In the genomic region with DNA sequence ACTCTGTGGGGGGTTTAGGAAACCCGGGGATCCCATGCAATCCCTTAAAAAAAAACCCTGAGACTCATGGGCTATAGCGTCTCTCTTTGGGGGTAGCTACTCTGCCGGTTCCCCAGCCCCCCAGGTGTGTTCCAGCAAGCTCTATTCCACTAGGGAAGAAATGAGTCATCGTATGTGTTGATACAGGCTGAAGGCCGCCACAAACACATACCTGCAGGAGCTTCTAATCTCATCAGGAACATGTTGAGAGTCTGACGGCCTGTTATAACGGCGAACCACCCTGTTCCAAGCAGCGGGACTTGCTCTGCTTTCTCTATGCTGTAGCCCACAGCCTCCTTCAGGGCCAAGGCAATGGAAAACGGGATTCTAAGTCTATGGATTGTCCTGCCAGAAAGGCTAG, we compare ENCODE assay signal across 18 cellular contexts. TPM values are rescaled to one million over a fixed set of nuclear protein-coding genes. Genes with fewer than 3 reads are reported as not detected.
DNase-seq lines count a peak whose midpoint lies in the region; ATAC-seq, FAIRE-seq and TF ChIP-seq lines count a peak whose summit lies in the region.
"Had no signal": no experiment of that assay in that cellular context is flagged by ENCODE, and none has a peak within 500 bp of the region (broad histone marks: within the 10 kb centered on the region; RNA-seq: fewer than 3 reads in every experiment).

No MANE protein-coding gene starts in this region.

- no peak overlapping the region for H3K4me3 Mint-ChIP-seq in CD14-positive monocyte
- H3K4me3 Mint-ChIP-seq: brain, memory B cell had no signal

- no peaks in the 10 kb centered on the region for H3K9me3 Mint-ChIP-seq in CD14-positive monocyte
- H3K9me3 Mint-ChIP-seq: activated T-helper 2 cell treated with anti-CD3 and anti-CD28 coated beads, Interferon-gamma antibody, Interleukin-2, Interleukin-4, amounts not matched to agents 10 μg/mL and 5 μg/mL and 100 μg/mL, durations not matched to agents 14 hours and 24 hours and 36 hours; memory B cell had no signal

- H3K9me3 ChIP-seq in esophagus muscularis mucosa (no peaks in the 10 kb centered on the region), small intestine (ENCODE audit: control insufficient read depth, low read depth) (no peaks in the 10 kb centered on the region)

- CTCF ChIA-PET in RWPE1 (lab: Yijun Ruan, JAX) = interaction anchor here (0.7 to 5.3 kb wide), 6 partner anchors 141 to 527 kb away, joined by 3 to 38 read pairs (median 4); no protein-coding TSS in a partner anchor

- whole genome bisulfite sequencing in esophagus muscularis mucosa = 88% methylated on average over 10 of the region's 10 CpGs
- 16 to 59% (median 24%) methylated on average over 10 of the region's 10 CpGs for WGBS in small intestine, 3 donors

- peak; percentile 24 for DNase-seq in H7
- DNase-seq in RWPE1 (ENCODE audit: low spot score) = peak; percentile 73
- peak; percentile 86 for DNase-seq in esophagus muscularis mucosa (ENCODE audit: extremely low spot score)
- DNase-seq in small intestine = peak; percentile 77
- DNase-seq in CD14-positive monocyte (ENCODE audit: low spot score) = no peak
- no peak for DNase-seq in iPS-NIHi7 (ENCODE audit: extremely low spot score)
- DNase-seq: activated CD4-positive, CD25-positive, alpha-beta regulatory T cell treated with anti-CD3 and anti-CD28 coated beads, Interleukin-2, amount 50 U/mL, for 72 hours; hippocampal formation; NCI-H2107; stimulated activated naive CD4-positive, alpha-beta T cell treated with Interleukin-2 at 50 U/mL for 16 hours had no signal

- H3K36me3 ChIP-seq in H7 (replicated peaks; ENCODE audit: control insufficient read depth, insufficient read depth, low read length) (no peaks in the 10 kb centered on the region), esophagus muscularis mucosa (no peaks in the 10 kb centered on the region), small intestine (ENCODE audit: control insufficient read depth in 2 of 2, insufficient read depth in 2 of 2, low read length in 2 of 2) (no peaks in the 10 kb centered on the region)

- TF ChIP-seq CTCF in RWPE1 (conservative IDR thresholded peaks at IDR 0.05; ENCODE audit: low read depth) = no peak
- TF ChIP-seq CTCF in esophagus muscularis mucosa (IDR thresholded peaks at IDR 0.05) = no peak
- no peak for TF ChIP-seq CTCF in CD14-positive monocyte (IDR thresholded peaks at IDR 0.05)

- peak overlapping the region; percentile 100 for H3K27ac ChIP-seq in RWPE1
- H3K27ac ChIP-seq in esophagus muscularis mucosa (replicated peaks in 1 of 4) = no peak overlapping the region
- no peak overlapping the region for H3K27ac ChIP-seq in small intestine (ENCODE audit: low read depth in 1 of 2, low read length in 1 of 2)
- H3K27ac ChIP-seq: parathyroid adenoma had no signal

- ATAC-seq in GM19467 (IDR thresholded peaks at IDR 0.05; ENCODE audit: unreplicated experiment) (no peak), GM18870 (IDR thresholded peaks at IDR 0.05; ENCODE audit: unreplicated experiment) (no peak)

- H3K4me1 ChIP-seq in esophagus muscularis mucosa = peaks cover 0 to 7% (median 0%) of the 10 kb centered on the region in 4 donors
- peaks cover 0 to 2% of the 10 kb centered on the region in 2 donors for H3K4me1 ChIP-seq in small intestine (ENCODE audit: control insufficient read depth in 2 of 2, insufficient read depth in 1 of 2, low read depth in 1 of 2, low read length in 1 of 2)
- H3K4me1 ChIP-seq: parathyroid adenoma had no signal

- no peaks in the 10 kb centered on the region for H3K4me1 Mint-ChIP-seq in CD14-positive monocyte
- H3K4me1 Mint-ChIP-seq: memory B cell had no signal

- TF ChIP-seq EP300 in esophagus muscularis mucosa (IDR thresholded peaks at IDR 0.05) = no peak

- no peak overlapping the region for H3K27ac Mint-ChIP-seq in CD14-positive monocyte
- H3K27ac Mint-ChIP-seq: activated T-helper 2 cell treated with anti-CD3 and anti-CD28 coated beads, Interferon-gamma antibody, Interleukin-2, Interleukin-4, amounts not matched to agents 10 μg/mL and 5 μg/mL and 100 μg/mL, durations not matched to agents 14 hours and 24 hours and 36 hours; memory B cell had no signal

- H3K4me3 ChIP-seq in H7 (ENCODE audit: insufficient read depth, low read depth, low read length) (no peak overlapping the region), esophagus muscularis mucosa (no peak overlapping the region), small intestine (ENCODE audit: low read depth in 1 of 2, low read length in 2 of 2) (no peak overlapping the region)

- H3K27me3 Mint-ChIP-seq in CD14-positive monocyte (ENCODE audit: low read depth in 3 of 3) = peaks cover 3 to 10% (median 6%) of the 10 kb centered on the region in 3 donors

- H3K36me3 Mint-ChIP-seq in CD14-positive monocyte = no peaks in the 10 kb centered on the region
- H3K36me3 Mint-ChIP-seq: brain, memory B cell had no signal

- H3K27me3 ChIP-seq in H7 (ENCODE audit: control insufficient read depth, insufficient read depth, low read length) (no peaks in the 10 kb centered on the region), esophagus muscularis mucosa (peaks cover 0 to 6% (median 0%) of the 10 kb centered on the region in 4 donors), small intestine (ENCODE audit: control insufficient read depth in 2 of 2, insufficient read depth in 2 of 2, low read length in 2 of 2) (peaks cover 0 to 3% of the 10 kb centered on the region in 2 donors)

- intact Hi-C loops in esophagus muscularis mucosa (cut with DNase I) = no loop called here
- intact Hi-C loops in CD14-positive monocyte (cut with micrococcal nuclease) = no loop called here

- POLR2A ChIA-PET in RWPE1 (lab: Yijun Ruan, JAX; ENCODE audit: low non-redundant PET) = interaction anchor here (0.6 to 1.1 kb wide), 3 partner anchors 28 to 78 kb away, joined by 4 to 8 read pairs (median 4); a partner anchor contains a TSS

- FAIRE-seq in small intestine (lab: Jason Lieb, UNC) = no peak
- FAIRE-seq: endothelial cell of umbilical vein had no signal

- TF ChIP-seq POLR2A in esophagus muscularis mucosa (IDR thresholded peaks at IDR 0.05; ENCODE audit: low read depth) = no peak

RNA-seq across cellular contexts. Expression of a gene that starts 1.0 kb away (rescaled TPM):
- total RNA-seq in H7 (2014; rRNA removed; shearing (Covaris generic)) = not detected in 2 replicates
- total RNA-seq in esophagus muscularis mucosa = 1 to 10 TPM in 1 of 4 donors, under 1 TPM in 1, not detected in 2; 0.46 to 1.2 TPM
- 1 to 10 TPM in 2 of 3 donors, under 1 TPM in 1; 0.79 to 6.5 (median 5.6) TPM for polyA plus RNA-seq in small intestine
- polyA plus RNA-seq in CD14-positive monocyte = not detected
- total RNA-seq: activated T-helper 2 cell treated with anti-CD3 and anti-CD28 coated beads, Interferon-gamma antibody, Interleukin-2, Interleukin-4, amounts not matched to agents 10 μg/mL and 5 μg/mL and 100 μg/mL, durations not matched to agents 14 hours and 24 hours and 36 hours; T-helper 1 cell treated with Interleukin-12 subunit alpha and Interleukin-12 subunit beta and Interleukin-4 antibody, amounts not matched to agents 30 ng/mL and 1 ng/mL, for 36 hours had no signal

RNA-seq across cellular contexts. Expression of a gene that starts 28.1 kb away (rescaled TPM):
- not detected in 2 replicates for total RNA-seq in H7 (2014; rRNA removed; shearing (Covaris generic))
- 1 to 10 TPM in 1 of 4 donors, not detected in 3; 5.4 TPM for total RNA-seq in esophagus muscularis mucosa
- polyA plus RNA-seq in small intestine = 1 to 10 TPM in 2 of 3 donors, under 1 TPM in 1; 0.13 to 6.7 (median 3.2) TPM
- polyA plus RNA-seq in CD14-positive monocyte = not detected
- total RNA-seq: activated T-helper 2 cell treated with anti-CD3 and anti-CD28 coated beads, Interferon-gamma antibody, Interleukin-2, Interleukin-4, amounts not matched to agents 10 μg/mL and 5 μg/mL and 100 μg/mL, durations not matched to agents 14 hours and 24 hours and 36 hours; T-helper 1 cell treated with Interleukin-12 subunit alpha and Interleukin-12 subunit beta and Interleukin-4 antibody, amounts not matched to agents 30 ng/mL and 1 ng/mL, for 36 hours had no signal
- polyA plus RNA-seq: endothelial cell of umbilical vein had no signal

RNA-seq across cellular contexts. Expression of a gene that starts 31.8 kb away (rescaled TPM):
- total RNA-seq in H7 (2014; rRNA removed; shearing (Covaris generic)) = not detected in 2 replicates
- total RNA-seq in esophagus muscularis mucosa = not detected
- polyA plus RNA-seq in small intestine = not detected
- not detected for polyA plus RNA-seq in CD14-positive monocyte
- total RNA-seq: activated T-helper 2 cell treated with anti-CD3 and anti-CD28 coated beads, Interferon-gamma antibody, Interleukin-2, Interleukin-4, amounts not matched to agents 10 μg/mL and 5 μg/mL and 100 μg/mL, durations not matched to agents 14 hours and 24 hours and 36 hours; endothelial cell of umbilical vein; T-helper 1 cell treated with Interleukin-12 subunit alpha and Interleukin-12 subunit beta and Interleukin-4 antibody, amounts not matched to agents 30 ng/mL and 1 ng/mL, for 36 hours had no signal
- polyA plus RNA-seq: endothelial cell of umbilical vein had no signal

RNA-seq across cellular contexts. Expression of a gene that starts 47.6 kb away (rescaled TPM):
- not detected in 2 replicates for total RNA-seq in H7 (2014; rRNA removed; shearing (Covaris generic))
- total RNA-seq in esophagus muscularis mucosa = not detected
- polyA plus RNA-seq in small intestine (under 1 TPM in 1 of 3 donors, not detected in 2; 0.03 TPM), CD14-positive monocyte (not detected)
- total RNA-seq: activated T-helper 2 cell treated with anti-CD3 and anti-CD28 coated beads, Interferon-gamma antibody, Interleukin-2, Interleukin-4, amounts not matched to agents 10 μg/mL and 5 μg/mL and 100 μg/mL, durations not matched to agents 14 hours and 24 hours and 36 hours; endothelial cell of umbilical vein; T-helper 1 cell treated with Interleukin-12 subunit alpha and Interleukin-12 subunit beta and Interleukin-4 antibody, amounts not matched to agents 30 ng/mL and 1 ng/mL, for 36 hours had no signal
- polyA plus RNA-seq: endothelial cell of umbilical vein had no signal

RNA-seq across cellular contexts. Expression of a gene that starts 52.5 kb away (rescaled TPM):
- not detected in 2 replicates for total RNA-seq in H7 (2014; rRNA removed; shearing (Covaris generic))
- not detected for total RNA-seq in esophagus muscularis mucosa
- under 1 TPM in 1 of 3 donors, not detected in 2; 0.27 TPM for polyA plus RNA-seq in small intestine
- not detected for polyA plus RNA-seq in CD14-positive monocyte
- total RNA-seq: activated T-helper 2 cell treated with anti-CD3 and anti-CD28 coated beads, Interferon-gamma antibody, Interleukin-2, Interleukin-4, amounts not matched to agents 10 μg/mL and 5 μg/mL and 100 μg/mL, durations not matched to agents 14 hours and 24 hours and 36 hours; endothelial cell of umbilical vein; T-helper 1 cell treated with Interleukin-12 subunit alpha and Interleukin-12 subunit beta and Interleukin-4 antibody, amounts not matched to agents 30 ng/mL and 1 ng/mL, for 36 hours had no signal
- polyA plus RNA-seq: endothelial cell of umbilical vein had no signal

Comparison
In these comparisons a context has a peak if more than half of its experiments do, and no peak if none do; other contexts are left out.
1. DNase-seq: peak in H7 (single experiment), RWPE1 (single experiment), esophagus muscularis mucosa (single experiment) and small intestine (single experiment); none in CD14-positive monocyte (single experiment) and iPS-NIHi7 (single experiment).